ENCODE assay signal across 9 cellular contexts in genomic region chr14:100662850-100663527, GRCh38.
DNase-seq lines count a peak whose midpoint lies in the region; ATAC-seq and TF ChIP-seq lines count a peak whose summit lies in the region.
"Had no signal": no experiment of that assay in that cellular context is flagged by ENCODE, and none has a peak within 500 bp of the region (broad histone marks: within the 10 kb centered on the region; RNA-seq: fewer than 3 reads in every experiment).

No MANE protein-coding gene starts in this region.

- no peaks in the 10 kb centered on the region for H3K36me3 Mint-ChIP-seq in naive B cell

- H3K9me3 Mint-ChIP-seq in naive B cell: peaks cover 0 to 3% (median 0%) of the 10 kb centered on the region in 7 donors
- H3K9me3 Mint-ChIP-seq: stimulated activated naive CD8-positive, alpha-beta T cell treated with anti-CD3 and anti-CD28 coated beads, Interleukin-15, Interleukin-2, amounts not matched to agents 100 ng/mL and 50 ng/mL, for 24 hours had no signal

- DNase-seq in AG09309 (ENCODE audit: low read depth) (no peak), GM13977 (ENCODE audit: low spot score) (peak; percentile 81), NCI-H69 (lab: John Stamatoyannopoulos, UW) (peak; percentile 81), epithelial cell of esophagus (ENCODE audit: low read depth) (peak; percentile 55), naive B cell (peak; percentile 36), superior temporal gyrus (ENCODE audit: extremely low spot score) (peak; percentile 85)
- DNase-seq in activated CD8-positive, alpha-beta memory T cell treated with anti-CD3 and anti-CD28 coated beads, Interleukin-2, amount 50 U/mL, for 24 hours (ENCODE audit: extremely low read depth): peak; percentile 17

- peak overlapping the region in 2 of 6 donors; percentile 14 to 56 for H3K27ac Mint-ChIP-seq in naive B cell
- H3K27ac Mint-ChIP-seq: stimulated activated naive CD8-positive, alpha-beta T cell treated with anti-CD3 and anti-CD28 coated beads, Interleukin-15, Interleukin-2, amounts not matched to agents 100 ng/mL and 50 ng/mL, for 24 hours had no signal

- TF ChIP-seq CTCF in AG09309 (IDR thresholded peaks at IDR 0.05; ENCODE audit: control insufficient read depth, insufficient read depth, low read depth, low read length, missing control alignments) (peak; percentile 89), GM13977 (IDR thresholded peaks at IDR 0.05; ENCODE audit: extremely low read depth, insufficient read depth, missing control alignments) (peak; percentile 81), epithelial cell of esophagus (IDR thresholded peaks at IDR 0.05; ENCODE audit: insufficient read depth, low read depth, low read length, missing control alignments) (peak; percentile 91)

- H3K27me3 Mint-ChIP-seq in naive B cell: peaks cover 12 to 40% (median 33%) of the 10 kb centered on the region in 3 donors

- in situ Hi-C loops in GM13977 (cut with MboI; ENCODE audit: low pct_unique_long_range_greater_than_20kb, low sequenced_read_pairs, unreplicated experiment): no loop called here

- ATAC-seq in naive B cell (ENCODE audit: low read depth in 2 of 2) (no peak), HG03280 (IDR thresholded peaks at IDR 0.05; ENCODE audit: unreplicated experiment) (no peak)

- no peak overlapping the region for H3K4me3 ChIP-seq in AG09309 (ENCODE audit: control insufficient read depth, low read depth, low read length)
- no peak overlapping the region for H3K4me3 ChIP-seq in epithelial cell of esophagus (ENCODE audit: low read length)

- peaks cover 4 to 6% (median 6%) of the 10 kb centered on the region in 3 donors for H3K4me1 Mint-ChIP-seq in naive B cell

- H3K4me3 Mint-ChIP-seq in naive B cell: no peak overlapping the region
- H3K4me3 Mint-ChIP-seq: stimulated activated naive CD8-positive, alpha-beta T cell treated with anti-CD3 and anti-CD28 coated beads, Interleukin-15, Interleukin-2, amounts not matched to agents 100 ng/mL and 50 ng/mL, for 24 hours had no signal
